Comparison of ENCODE assay signal across 8 cellular contexts in genomic region chr5:44536650-44537260, GRCh38.
A peak's percentile ranks its signal among the peaks of the same experiment; 100 is the strongest.
DNase-seq lines count a peak whose midpoint lies in the region; ATAC-seq and TF ChIP-seq lines count a peak whose summit lies in the region.

No MANE protein-coding gene starts in this region.

- TF ChIP-seq POLR2A in stomach (IDR thresholded peaks at IDR 0.05) = no peak

- no peaks in the 10 kb centered on the region for H3K27me3 ChIP-seq in stomach

- TF ChIP-seq EP300 in stomach (IDR thresholded peaks at IDR 0.05) = no peak

- H3K36me3 ChIP-seq in stomach = no peaks in the 10 kb centered on the region

- H3K4me3 Mint-ChIP-seq in activated CD4-positive, alpha-beta T cell treated with anti-CD3 and anti-CD28 coated beads, Interleukin-2, amount 10 ng/mL, durations not matched to agents 24 days and 14 days = no peak overlapping the region

- H3K36me3 Mint-ChIP-seq in activated CD4-positive, alpha-beta T cell treated with anti-CD3 and anti-CD28 coated beads, Interleukin-2, amount 10 ng/mL, durations not matched to agents 24 days and 14 days (ENCODE audit: low read depth) = no peaks in the 10 kb centered on the region

- no peak overlapping the region for H3K4me3 ChIP-seq in stomach

- intact Hi-C loops in activated CD4-positive, alpha-beta T cell treated with anti-CD3 and anti-CD28 coated beads, Interleukin-2, amount 10 ng/mL, durations not matched to agents 24 days and 14 days (cut with micrococcal nuclease) = loop anchor here (2.0 kb wide), 1 partner anchor 236 kb away; no protein-coding TSS in a partner anchor
- intact Hi-C loops in stomach (cut with DNase I; ENCODE audit: low total_unique reads) = loop anchor here (10.0 kb wide), 1 partner anchor 238 kb away; no protein-coding TSS in a partner anchor

- H3K4me1 Mint-ChIP-seq in activated CD4-positive, alpha-beta T cell treated with anti-CD3 and anti-CD28 coated beads, Interleukin-2, amount 10 ng/mL, durations not matched to agents 24 days and 14 days = no peaks in the 10 kb centered on the region

- TF ChIP-seq CTCF in stomach (IDR thresholded peaks at IDR 0.05) = peak in 3 of 7 experiments; percentile 37 to 56 (median 43)

- no peaks in the 10 kb centered on the region for H3K4me1 ChIP-seq in stomach

- no peaks in the 10 kb centered on the region for H3K27me3 Mint-ChIP-seq in activated CD4-positive, alpha-beta T cell treated with anti-CD3 and anti-CD28 coated beads, Interleukin-2, amount 10 ng/mL, durations not matched to agents 24 days and 14 days

- peaks cover 1% of the 10 kb centered on the region for H3K9me3 Mint-ChIP-seq in activated CD4-positive, alpha-beta T cell treated with anti-CD3 and anti-CD28 coated beads, Interleukin-2, amount 10 ng/mL, durations not matched to agents 24 days and 14 days

- ATAC-seq in HG03432 (IDR thresholded peaks at IDR 0.05; ENCODE audit: unreplicated experiment) (peak; percentile 68), SK-N-SH treated with all-trans-retinoic acid at 6 μM for 48 hours (peak; percentile 73)

- H3K27ac Mint-ChIP-seq in activated CD4-positive, alpha-beta T cell treated with anti-CD3 and anti-CD28 coated beads, Interleukin-2, amount 10 ng/mL, durations not matched to agents 24 days and 14 days = no peak overlapping the region

- H3K27ac ChIP-seq in stomach = no peak overlapping the region

- DNase-seq in activated CD4-positive, alpha-beta T cell treated with anti-CD3 and anti-CD28 coated beads, Interleukin-2, amount 10 ng/mL, durations not matched to agents 24 days and 14 days = peak; percentile 58
- DNase-seq in activated CD4-positive, alpha-beta T cell treated with anti-CD3 and anti-CD28 coated beads for 4 hours = no peak
- peak; percentile 7 for DNase-seq in globus pallidus (ENCODE audit: low spot score)
- DNase-seq in stomach = peak; percentile 30
- no peak for DNase-seq in NCI-H1436 (lab: John Stamatoyannopoulos, UW)
- DNase-seq in central memory CD4-positive, alpha-beta T cell = no peak

- H3K9me3 ChIP-seq in stomach = no peaks in the 10 kb centered on the region

- WGBS in stomach, 5 donors = 44 to 61% (median 55%) methylated on average over 3 of the region's 3 CpGs

TF ChIP-seq in SK-N-SH treated with all-trans-retinoic acid at 6 μM for 48 hours, 23 proteins besides CTCF, POLR2A, EP300 and RAD21:
- TF ChIP-seq POU6F1 (CRISPR knock-in tag; IDR thresholded peaks at IDR 0.05; ENCODE audit: borderline replicate concordance, low read depth) (no peak), ZC3H10 (CRISPR knock-in tag; IDR thresholded peaks at IDR 0.05) (no peak), TOX (CRISPR knock-in tag; IDR thresholded peaks at IDR 0.05; ENCODE audit: borderline replicate concordance) (no peak), CSDC2 (CRISPR knock-in tag; IDR thresholded peaks at IDR 0.05) (no peak), RARB (CRISPR knock-in tag; IDR thresholded peaks at IDR 0.05) (no peak), GLIS3 (CRISPR knock-in tag; IDR thresholded peaks at IDR 0.05) (no peak), SNAI2 (CRISPR knock-in tag; IDR thresholded peaks at IDR 0.05) (no peak), TSHZ2 (CRISPR knock-in tag; IDR thresholded peaks at IDR 0.05) (no peak), ARNTL (CRISPR knock-in tag; IDR thresholded peaks at IDR 0.05; ENCODE audit: borderline replicate concordance, low read depth) (no peak), PPARA (CRISPR knock-in tag; IDR thresholded peaks at IDR 0.05; ENCODE audit: borderline replicate concordance) (no peak), CREB5 (CRISPR knock-in tag; IDR thresholded peaks at IDR 0.05; ENCODE audit: low read depth) (no peak)

Comparison
In these comparisons a context has a peak if more than half of its experiments do, and no peak if none do; other contexts are left out.
1. DNase-seq: peak in activated CD4-positive, alpha-beta T cell treated with anti-CD3 and anti-CD28 coated beads, Interleukin-2, amount 10 ng/mL, durations not matched to agents 24 days and 14 days (single experiment), globus pallidus (single experiment) and stomach (single experiment); none in activated CD4-positive, alpha-beta T cell treated with anti-CD3 and anti-CD28 coated beads for 4 hours (0 of 2), NCI-H1436 (single experiment) and central memory CD4-positive, alpha-beta T cell (single experiment).